In genomic region chr12:7130537-7130790, GRCh38 we compare ENCODE assay signal across 8 cellular contexts. TPM values are rescaled to one million over a fixed set of nuclear protein-coding genes. Genes with fewer than 3 reads are reported as not detected.
DNase-seq lines count a peak whose midpoint lies in the region; ATAC-seq and TF ChIP-seq lines count a peak whose summit lies in the region.

No MANE protein-coding gene starts in this region.

- H3K4me1 ChIP-seq in left ventricle myocardium inferior (peaks cover 32% of the 10 kb centered on the region), spleen (peaks cover 0 to 66% (median 30%) of the 10 kb centered on the region in 6 donors)

- peak overlapping the region; percentile 98 for H3K4me3 Mint-ChIP-seq in T-helper 17 cell

- intact Hi-C loops in left ventricle myocardium inferior (cut with micrococcal nuclease) (no loop called here), spleen (cut with DNase I; ENCODE audit: low total_unique reads) (no loop called here)

- H3K27me3 ChIP-seq in H7 (ENCODE audit: control insufficient read depth, insufficient read depth, low read length) (peaks cover 22% of the 10 kb centered on the region), left ventricle myocardium inferior (ENCODE audit: low read depth) (peaks cover 19% of the 10 kb centered on the region), spleen (replicated peaks in 1 of 7) (peaks cover 0 to 27% (median 0%) of the 10 kb centered on the region in 7 donors), MG63 (peaks cover 15% of the 10 kb centered on the region)

- TF ChIP-seq CTCF in left ventricle myocardium inferior (IDR thresholded peaks at IDR 0.05; ENCODE audit: borderline replicate concordance) (no peak), spleen (IDR thresholded peaks at IDR 0.05 in 8 of 11, conservative IDR thresholded peaks at IDR 0.05 in 3 of 11) (no peak)

- peaks cover 3% of the 10 kb centered on the region for H3K36me3 Mint-ChIP-seq in T-helper 17 cell (ENCODE audit: low read depth)

- peak; percentile 20 for ATAC-seq in T-helper 17 cell

- no peak for TF ChIP-seq POLR2A in spleen (IDR thresholded peaks at IDR 0.05)

- peak overlapping the region; percentile 97 for H3K27ac Mint-ChIP-seq in T-helper 17 cell

- peaks cover 35% of the 10 kb centered on the region for H3K4me1 Mint-ChIP-seq in T-helper 17 cell

- no peaks in the 10 kb centered on the region for H3K27me3 Mint-ChIP-seq in T-helper 17 cell

- peaks cover 3% of the 10 kb centered on the region for H3K36me3 ChIP-seq in H7 (replicated peaks; ENCODE audit: control insufficient read depth, insufficient read depth, low read length)
- H3K36me3 ChIP-seq in left ventricle myocardium inferior: peaks cover 2% of the 10 kb centered on the region
- H3K36me3 ChIP-seq in spleen: peaks cover 0 to 29% (median 21%) of the 10 kb centered on the region in 6 donors
- H3K36me3 ChIP-seq in MG63: no peaks in the 10 kb centered on the region

- 0 to 2% (median 1%) methylated on average over 6 to 14 of the region's 14 CpGs for WGBS in spleen, 5 donors

- H3K4me3 ChIP-seq in H7 (ENCODE audit: insufficient read depth, low read depth, low read length) (peak overlapping the region; percentile 73), left ventricle myocardium inferior (peak overlapping the region; percentile 76), spleen (peak overlapping the region; percentile 49 to 80 (median 62)), MG63 (no peak overlapping the region)

- DNase-seq in H7 (no peak), T-helper 17 cell (no peak), left ventricle myocardium inferior (no peak), spleen (no peak), superior temporal gyrus (ENCODE audit: extremely low spot score) (no peak), RPMI8226 (no peak), MG63 (no peak), UCSD-AML1 (lab: John Stamatoyannopoulos, UW; ENCODE audit: unreplicated experiment) (no peak)

- H3K27ac ChIP-seq in left ventricle myocardium inferior (replicated peaks): peak overlapping the region; percentile 63
- peak overlapping the region; percentile 27 to 89 (median 82) for H3K27ac ChIP-seq in spleen

- H3K9me3 ChIP-seq in T-helper 17 cell (ENCODE audit: control insufficient read depth, low read length, poor library complexity, severe bottlenecking) (no peaks in the 10 kb centered on the region), left ventricle myocardium inferior (replicated peaks) (no peaks in the 10 kb centered on the region), spleen (no peaks in the 10 kb centered on the region), MG63 (no peaks in the 10 kb centered on the region)

RNA-seq across cellular contexts. Expression of gene CLSTN3, which starts 0.3 kb away (rescaled TPM):
- total RNA-seq in H7 (2014; rRNA removed; shearing (Covaris generic)): 11.0 and 20.3 TPM in 2 replicates
- 10 to 100 TPM; 45.8 to 62.6 TPM for total RNA-seq in T-helper 17 cell
- total RNA-seq in left ventricle myocardium inferior: 4.6 TPM
- total RNA-seq in spleen: 100 to 1,000 TPM in 2 of 7 donors, 10 to 100 TPM in 5; 40.1 to 131 (median 87.9) TPM
- 10 to 100 TPM; 15.0 to 21.5 (median 18.7) TPM for polyA plus RNA-seq in spleen
- total RNA-seq in MG63 (2014; rRNA removed; shearing (Covaris generic); ENCODE audit: low replicate concordance): not detected in 2 replicates

RNA-seq across cellular contexts. Expression of gene RBP5, which starts 1.8 kb away (rescaled TPM):
- total RNA-seq in H7 (2014; rRNA removed; shearing (Covaris generic)): 1.9 and 2.6 TPM in 2 replicates
- not detected for total RNA-seq in T-helper 17 cell
- total RNA-seq in left ventricle myocardium inferior: 0.47 TPM
- 100 to 1,000 TPM in 5 of 7 donors, 10 to 100 TPM in 2; 55.5 to 158 (median 106) TPM for total RNA-seq in spleen
- polyA plus RNA-seq in spleen: 100 to 1,000 TPM in 1 of 3 donors, 10 to 100 TPM in 2; 93.2 to 170 (median 97.7) TPM
- not detected in 2 replicates for total RNA-seq in MG63 (2014; rRNA removed; shearing (Covaris generic); ENCODE audit: low replicate concordance)

RNA-seq across cellular contexts. Expression of gene C1RL, which starts 21.4 kb away (rescaled TPM):
- total RNA-seq in H7 (2014; rRNA removed; shearing (Covaris generic)): 16.3 and 18.2 TPM in 2 replicates
- 10 to 100 TPM; 21.4 to 27.2 TPM for total RNA-seq in T-helper 17 cell
- 8.1 TPM for total RNA-seq in left ventricle myocardium inferior
- total RNA-seq in spleen: 100 to 1,000 TPM in 3 of 7 donors, 10 to 100 TPM in 4; 67.0 to 126 (median 93.1) TPM
- 10 to 100 TPM; 19.1 to 26.1 (median 20.3) TPM for polyA plus RNA-seq in spleen
- 0.32 and 3.7 TPM in 2 replicates for total RNA-seq in MG63 (2014; rRNA removed; shearing (Covaris generic); ENCODE audit: low replicate concordance)

RNA-seq across cellular contexts. Expression of gene C1R, which starts 38.2 kb away (rescaled TPM):
- total RNA-seq in H7 (2014; rRNA removed; shearing (Covaris generic)): 1.1 and 8.2 TPM in 2 replicates
- total RNA-seq in T-helper 17 cell (1 to 10 TPM; 3.4 to 7.2 TPM), left ventricle myocardium inferior (143 TPM), spleen (100 to 1,000 TPM; 188 to 421 (median 289) TPM)
- polyA plus RNA-seq in spleen: 100 to 1,000 TPM in 2 of 3 donors, 10 to 100 TPM in 1; 91.8 to 183 (median 154) TPM
- total RNA-seq in MG63 (2014; rRNA removed; shearing (Covaris generic); ENCODE audit: low replicate concordance): 45.9 and 50.9 TPM in 2 replicates

RNA-seq across cellular contexts. Expression of gene PEX5, which starts 59.0 kb away (rescaled TPM):
- 26.4 and 45.9 TPM in 2 replicates for total RNA-seq in H7 (2014; rRNA removed; shearing (Covaris generic))
- total RNA-seq in T-helper 17 cell (10 to 100 TPM; 13.1 to 14.6 TPM), left ventricle myocardium inferior (33.5 TPM), spleen (10 to 100 TPM; 16.9 to 35.8 (median 25.5) TPM)
- polyA plus RNA-seq in spleen: 10 to 100 TPM; 13.4 to 19.3 (median 14.4) TPM
- total RNA-seq in MG63 (2014; rRNA removed; shearing (Covaris generic); ENCODE audit: low replicate concordance): 26.8 and 45.6 TPM in 2 replicates

Comparison
In these comparisons a context has a peak if more than half of its experiments do, and no peak if none do; other contexts are left out.
1. RNA of gene RBP5, which starts 1.8 kb away (total RNA-seq): 55.5 to 158 TPM in spleen; 1.9 to 2.6 TPM in H7, 0.47 TPM in left ventricle myocardium inferior (single experiment), not detected in T-helper 17 cell and not detected in MG63; every median in the first group is over 10 times any median in the second.